20 cellular contexts compared by ENCODE assay signal in the genomic region with DNA sequence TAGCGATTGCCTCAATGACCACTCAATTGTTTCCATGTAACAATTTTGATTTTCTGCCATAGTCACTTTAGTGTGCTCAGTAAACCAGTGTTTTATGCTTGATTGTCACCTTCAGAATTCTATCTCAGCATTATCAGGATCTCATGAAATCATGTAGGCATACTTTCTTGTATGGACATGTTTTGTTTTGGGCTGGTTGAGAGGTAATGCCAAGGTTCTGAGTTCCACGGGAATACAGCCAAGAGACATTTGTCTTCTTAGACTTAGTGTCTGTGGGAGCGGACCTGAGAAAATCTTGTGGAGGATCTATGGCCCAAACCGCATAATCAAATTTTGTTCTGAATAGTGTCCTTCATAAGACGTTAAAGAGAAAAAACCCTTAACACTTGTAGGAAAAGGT. TPM values are rescaled to one million over a fixed set of nuclear protein-coding genes. Genes with fewer than 3 reads are reported as not detected.
DNase-seq lines count a peak whose midpoint lies in the region; ATAC-seq, FAIRE-seq and TF ChIP-seq lines count a peak whose summit lies in the region.
"Had no signal": no experiment of that assay in that cellular context is flagged by ENCODE, and none has a peak within 500 bp of the region (broad histone marks: within the 10 kb centered on the region; RNA-seq: fewer than 3 reads in every experiment).

No MANE protein-coding gene starts in this region.

- H3K9ac ChIP-seq in colonic mucosa (ENCODE audit: low read depth in 2 of 2, low read length in 2 of 2): no peak overlapping the region

- FAIRE-seq in bronchial epithelial cell (lab: Jason Lieb, UNC): peak; percentile 66
- FAIRE-seq: G401.6, GM12891, K562 had no signal

- DNase-seq in NCI-H446 treated with DMSO at 0.1 percent for 48 hours (lab: John Stamatoyannopoulos, UW) (peak; percentile 6), bronchial epithelial cell (ENCODE audit: low read depth) (peak; percentile 85), prostate gland (ENCODE audit: low spot score) (peak; percentile 12), colonic mucosa (no peak)
- DNase-seq: ACHN; AML-193; Caco-2; CD4-positive, alpha-beta T cell; GOT3; IMR-90 had no signal

- no peaks in the 10 kb centered on the region for H3K9me3 ChIP-seq in prostate gland
- H3K9me3 ChIP-seq in colonic mucosa: no peaks in the 10 kb centered on the region
- H3K9me3 ChIP-seq: Caco-2, HAP-1 had no signal

- no peaks in the 10 kb centered on the region for H3K36me3 ChIP-seq in bronchial epithelial cell (ENCODE audit: control insufficient read depth, insufficient read depth, low read length)
- H3K36me3 ChIP-seq in prostate gland: no peaks in the 10 kb centered on the region
- H3K36me3 ChIP-seq in colonic mucosa: no peaks in the 10 kb centered on the region
- H3K36me3 ChIP-seq: HAP-1 had no signal

- H3K27me3 ChIP-seq in bronchial epithelial cell (ENCODE audit: control insufficient read depth, insufficient read depth, low read length) (no peaks in the 10 kb centered on the region), prostate gland (replicated peaks; ENCODE audit: insufficient read depth) (no peaks in the 10 kb centered on the region), colonic mucosa (no peaks in the 10 kb centered on the region)

- H3K4me1 ChIP-seq in prostate gland (replicated peaks) (no peaks in the 10 kb centered on the region), colonic mucosa (no peaks in the 10 kb centered on the region)
- H3K4me1 ChIP-seq: Caco-2, HAP-1 had no signal

- ATAC-seq in esophagus mucosa (peak; percentile 54), GM19035 (IDR thresholded peaks at IDR 0.05; ENCODE audit: unreplicated experiment) (no peak), HG02763 (IDR thresholded peaks at IDR 0.05; ENCODE audit: unreplicated experiment) (no peak)
- ATAC-seq: K562 had no signal

- 50% methylated on average over 5 of the region's 5 CpGs for WGBS in prostate gland

- H3K4me3 ChIP-seq in bronchial epithelial cell (ENCODE audit: low read depth, low read length) (no peak overlapping the region), prostate gland (no peak overlapping the region), colonic mucosa (no peak overlapping the region)
- H3K4me3 ChIP-seq: HAP-1, K562 had no signal

- intact Hi-C loops in prostate gland (cut with DNase I) (no loop called here), colonic mucosa (cut with DNase I) (no loop called here)

- H3K27ac ChIP-seq in prostate gland (no peak overlapping the region), colonic mucosa (no peak overlapping the region)
- H3K27ac ChIP-seq: C4-2B, HL-60 had no signal

- no peak for TF ChIP-seq POLR2A in prostate gland (IDR thresholded peaks at IDR 0.05)

- TF ChIP-seq CTCF in bronchial epithelial cell (IDR thresholded peaks at IDR 0.05; ENCODE audit: insufficient read depth, low read length, severe bottlenecking) (no peak), prostate gland (IDR thresholded peaks at IDR 0.05) (no peak), colonic mucosa (IDR thresholded peaks at IDR 0.05) (no peak)

RNA-seq across cellular contexts. Expression of gene MSTN, which starts 10.2 kb away (rescaled TPM):
- total RNA-seq in bronchial epithelial cell: under 0.01 TPM in 1 of 2 replicates, not detected in the other
- 0.08 TPM for total RNA-seq in esophagus mucosa
- under 1 TPM; 0.05 to 0.34 TPM for total RNA-seq in prostate gland
- total RNA-seq in colonic mucosa: under 1 TPM in 1 of 2 donors, not detected in 1; 0.11 TPM
- total RNA-seq: Caco-2; CD4-positive, alpha-beta T cell; HT1080; K562 had no signal
